Comparison of ENCODE assay signal across 8 cellular contexts in the genomic region with DNA sequence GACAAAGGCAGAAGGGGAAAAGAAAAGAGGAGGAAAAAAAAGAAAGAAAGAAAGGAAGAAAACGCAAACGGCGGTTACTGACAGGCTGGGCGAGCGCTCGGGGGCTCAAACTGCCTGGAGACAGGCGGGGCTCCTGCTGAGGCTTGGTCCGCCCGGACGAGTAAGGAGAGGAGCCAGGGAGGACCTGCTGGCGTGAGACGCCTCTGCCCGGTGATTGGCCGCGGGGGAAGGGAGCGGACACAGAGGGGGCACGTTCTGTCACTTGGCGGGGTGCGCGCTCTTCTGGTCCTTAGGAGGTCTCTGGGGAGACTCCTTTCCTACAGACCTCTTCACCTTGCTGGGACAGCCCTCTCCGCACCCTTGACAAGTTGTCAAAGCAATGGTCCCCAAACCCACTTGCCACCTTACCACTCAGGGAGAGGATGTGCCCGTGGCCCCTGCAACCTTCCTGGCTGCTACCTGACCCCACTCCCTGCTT. TPM values are rescaled to one million over a fixed set of nuclear protein-coding genes. Genes with fewer than 3 reads are reported as not detected.
DNase-seq lines count a peak whose midpoint lies in the region; ATAC-seq and TF ChIP-seq lines count a peak whose summit lies in the region.

No MANE protein-coding gene starts in this region.

- no peak overlapping the region for H2BK15ac ChIP-seq in mesendoderm (replicated peaks; ENCODE audit: low read depth)

- H3K27ac ChIP-seq in mesendoderm (ENCODE audit: low read depth, low read length), result peak overlapping the region; percentile 95
- H3K27ac ChIP-seq in uterus, result peak overlapping the region; percentile 86 to 96

- ATAC-seq in GM18499 (IDR thresholded peaks at IDR 0.05; ENCODE audit: insufficient read depth, unreplicated experiment) (peak; percentile 32), HG02759 (IDR thresholded peaks at IDR 0.05; ENCODE audit: unreplicated experiment) (peak; percentile 59)

- H3K9me3 ChIP-seq in uterus, result no peaks in the 10 kb centered on the region

- TF ChIP-seq POLR2A in uterus (IDR thresholded peaks at IDR 0.05), result no peak

- H3K4me3 ChIP-seq in choroid plexus epithelial cell (ENCODE audit: low read depth, low read length) (peak overlapping the region; percentile 75), mesendoderm (ENCODE audit: low read length) (peak overlapping the region; percentile 67), uterus (peak overlapping the region; percentile 58 to 69)

- DNase-seq in AG08396 (ENCODE audit: low spot score) (peak; percentile 66), NCI-H510A (lab: John Stamatoyannopoulos, UW) (peak; percentile 52), choroid plexus epithelial cell (ENCODE audit: low read depth) (no peak), mesendoderm (no peak), uterus (no peak), superior temporal gyrus (ENCODE audit: extremely low spot score) (no peak)

- H2BK5ac ChIP-seq in mesendoderm (ENCODE audit: low read length), result peak overlapping the region; percentile 83

- H4K8ac ChIP-seq in mesendoderm (ENCODE audit: low read depth, low read length), result no peak overlapping the region

- no peak overlapping the region for H2AK5ac ChIP-seq in mesendoderm (ENCODE audit: low read length)

- H3K23ac ChIP-seq in mesendoderm (ENCODE audit: low read length), result peak overlapping the region; percentile 48

- WGBS in mesendoderm (ENCODE audit: extremely low coverage, insufficient coverage, low lambda C conversion rate), result no CpG with 5 or more reads among the region's 22 CpGs

- intact Hi-C loops in uterus (cut with DNase I; ENCODE audit: low total_unique reads), result no loop called here

- H3K36me3 ChIP-seq in mesendoderm (ENCODE audit: control insufficient read depth, insufficient read depth, low read length), result no peaks in the 10 kb centered on the region
- H3K36me3 ChIP-seq in uterus, result no peaks in the 10 kb centered on the region

- peak overlapping the region; percentile 95 for H3K56ac ChIP-seq in mesendoderm (ENCODE audit: low read length)

- TF ChIP-seq CTCF in choroid plexus epithelial cell (conservative IDR thresholded peaks at IDR 0.05; ENCODE audit: low read depth, low read length), result no peak
- TF ChIP-seq CTCF in uterus (IDR thresholded peaks at IDR 0.05), result no peak

- H3K4ac ChIP-seq in mesendoderm (ENCODE audit: low read depth, low read length), result peak overlapping the region; percentile 82

- H2BK120ac ChIP-seq in mesendoderm (ENCODE audit: low read depth, low read length), result no peak overlapping the region

- peak overlapping the region; percentile 82 for H3K9ac ChIP-seq in mesendoderm (ENCODE audit: low read length)

- H3K18ac ChIP-seq in mesendoderm (ENCODE audit: low read length), result peak overlapping the region; percentile 75

- no peaks in the 10 kb centered on the region for H3K79me1 ChIP-seq in mesendoderm (ENCODE audit: low read length)

- H3K79me2 ChIP-seq in mesendoderm (ENCODE audit: control insufficient read depth, insufficient read depth, low read length), result no peaks in the 10 kb centered on the region

- peak overlapping the region; percentile 84 for H4K5ac ChIP-seq in mesendoderm (ENCODE audit: low read length)

- H3K27me3 ChIP-seq in mesendoderm (ENCODE audit: insufficient read depth, low read length, poor library complexity), result no peaks in the 10 kb centered on the region
- no peaks in the 10 kb centered on the region for H3K27me3 ChIP-seq in uterus

- H3K4me2 ChIP-seq in mesendoderm (ENCODE audit: low read length), result peak overlapping the region; percentile 98

- peaks cover 12% of the 10 kb centered on the region for H3K4me1 ChIP-seq in mesendoderm (ENCODE audit: control insufficient read depth, low read depth, low read length)
- no peaks in the 10 kb centered on the region for H3K4me1 ChIP-seq in uterus

RNA-seq across cellular contexts. Expression of a gene that starts 0.8 kb away (rescaled TPM):
- polyA plus RNA-seq in mesendoderm (2013, experiment 1 of 2), result 6.0 TPM
- 6.2 TPM for polyA plus RNA-seq in mesendoderm (2013, experiment 2 of 2)
- 10 to 100 TPM; 23.5 to 83.7 (median 38.3) TPM for total RNA-seq in uterus

RNA-seq across cellular contexts. Expression of a gene that starts 41.7 kb away (rescaled TPM):
- not detected for polyA plus RNA-seq in mesendoderm (2013, experiment 1 of 2)
- polyA plus RNA-seq in mesendoderm (2013, experiment 2 of 2), result not detected
- total RNA-seq in uterus, result 10 to 100 TPM in 3 of 4 donors, 1 to 10 TPM in 1; 4.1 to 62.8 (median 29.1) TPM

RNA-seq across cellular contexts. Expression of a gene that starts 43.1 kb away (rescaled TPM):
- not detected for polyA plus RNA-seq in mesendoderm (2013, experiment 1 of 2)
- polyA plus RNA-seq in mesendoderm (2013, experiment 2 of 2), result not detected
- total RNA-seq in uterus, result not detected

Comparison
In these comparisons a context has a peak if more than half of its experiments do, and no peak if none do; other contexts are left out.
1. DNase-seq: peak in AG08396 (single experiment) and NCI-H510A (single experiment); none in choroid plexus epithelial cell (single experiment), mesendoderm (single experiment), uterus (0 of 2) and superior temporal gyrus (single experiment).
2. Peak in every context shown above with its lines, with median percentiles within 50 percentile points of each other: H3K4me3 ChIP-seq.